Comparison of ENCODE assay signal across 17 cellular contexts in the genomic region with DNA sequence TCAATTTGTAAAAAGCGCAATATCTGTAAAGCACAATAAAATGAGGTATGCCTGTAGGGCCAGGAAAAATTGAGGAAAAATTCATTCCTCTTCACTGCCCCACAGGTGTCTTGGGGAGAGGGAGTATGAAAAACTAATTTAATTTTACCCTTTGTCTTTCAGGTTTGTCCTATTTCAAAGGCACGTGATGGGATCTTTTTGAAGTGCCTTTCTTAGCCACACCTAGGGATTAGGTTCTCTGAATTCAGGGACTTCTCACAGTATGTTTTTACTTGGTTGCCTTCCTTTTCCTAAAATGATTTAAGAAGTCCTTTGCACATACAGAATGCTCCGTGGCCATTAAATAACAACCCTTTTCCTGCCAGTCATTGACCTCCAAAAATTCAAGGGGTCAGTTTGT.
DNase-seq lines count a peak whose midpoint lies in the region; ATAC-seq and TF ChIP-seq lines count a peak whose summit lies in the region.
"Had no signal": no experiment of that assay in that cellular context is flagged by ENCODE, and none has a peak within 500 bp of the region (broad histone marks: within the 10 kb centered on the region; RNA-seq: fewer than 3 reads in every experiment).

No MANE protein-coding gene starts in this region.

- peak overlapping the region; percentile 68 for H3K27ac Mint-ChIP-seq in stimulated activated memory B cell treated with anti-CD40 and anti-IgM and Interleukin-4, amounts not matched to agents 10 μg/mL and 1 μg/mL and 100 μg/mL, for 72 hours

- TF ChIP-seq CTCF in cardiac muscle cell (IDR thresholded peaks at IDR 0.05; ENCODE audit: low read depth, low read length) = no peak
- no peak for TF ChIP-seq CTCF in right atrium auricular region (IDR thresholded peaks at IDR 0.05)
- no peak for TF ChIP-seq CTCF in adrenal gland (IDR thresholded peaks at IDR 0.05)
- no peak for TF ChIP-seq CTCF in upper lobe of left lung (IDR thresholded peaks at IDR 0.05)

- H2AFZ ChIP-seq in Karpas-422 (ENCODE audit: low read length) = no peak overlapping the region
- H2AFZ ChIP-seq: parathyroid adenoma had no signal

- peak overlapping the region; percentile 24; the same call in 1 of the 2 replicates for H3K9ac ChIP-seq in Karpas-422 (ENCODE audit: low read length)
- H3K9ac ChIP-seq: parathyroid adenoma had no signal

- H3K9me2 ChIP-seq in Karpas-422 (replicated peaks; ENCODE audit: insufficient read depth, low read length) = no peaks in the 10 kb centered on the region

- H3K4me2 ChIP-seq in Karpas-422 (ENCODE audit: low read depth, low read length, poor library complexity, severe bottlenecking) = peak overlapping the region; percentile 69

- H3K9me3 Mint-ChIP-seq in stimulated activated memory B cell treated with anti-CD40 and anti-IgM and Interleukin-4, amounts not matched to agents 10 μg/mL and 1 μg/mL and 100 μg/mL, for 72 hours = peaks cover 3% of the 10 kb centered on the region

- H3K9me3 ChIP-seq in cardiac muscle cell (ENCODE audit: low read depth) (no peaks in the 10 kb centered on the region), right atrium auricular region (peaks cover 0 to 9% of the 10 kb centered on the region in 2 donors), Karpas-422 (ENCODE audit: low read length) (no peaks in the 10 kb centered on the region; the same call in 1 of the 2 replicates), adrenal gland (replicated peaks in 1 of 3) (no peaks in the 10 kb centered on the region), upper lobe of left lung (peaks cover 0 to 9% (median 5%) of the 10 kb centered on the region in 4 donors)
- H3K9me3 ChIP-seq: Caco-2 had no signal

- 39 to 59% (median 53%) methylated on average over 3 of the region's 3 CpGs for WGBS in adrenal gland, 4 donors
- 56 to 57% methylated on average over 3 of the region's 3 CpGs for WGBS in upper lobe of left lung, 2 donors

- H3K4me3 ChIP-seq in cardiac muscle cell (no peak overlapping the region), right atrium auricular region (no peak overlapping the region), Karpas-422 (ENCODE audit: low read length) (no peak overlapping the region), adrenal gland (no peak overlapping the region), upper lobe of left lung (no peak overlapping the region)
- H3K4me3 ChIP-seq: colonic mucosa had no signal

- H3K79me2 ChIP-seq in Karpas-422 (ENCODE audit: low read length) = peaks cover 94% of the 10 kb centered on the region

- no peaks in the 10 kb centered on the region for H3K27me3 Mint-ChIP-seq in stimulated activated memory B cell treated with anti-CD40 and anti-IgM and Interleukin-4, amounts not matched to agents 10 μg/mL and 1 μg/mL and 100 μg/mL, for 72 hours

- no peak for TF ChIP-seq EP300 in upper lobe of left lung (IDR thresholded peaks at IDR 0.05)

- H4K20me1 ChIP-seq in Karpas-422 (ENCODE audit: insufficient read depth, low read depth, low read length) = no peaks in the 10 kb centered on the region

- H3K4me3 Mint-ChIP-seq in stimulated activated memory B cell treated with anti-CD40 and anti-IgM and Interleukin-4, amounts not matched to agents 10 μg/mL and 1 μg/mL and 100 μg/mL, for 72 hours = peak overlapping the region; percentile 13

- peaks cover 66% of the 10 kb centered on the region for H3K4me1 Mint-ChIP-seq in stimulated activated memory B cell treated with anti-CD40 and anti-IgM and Interleukin-4, amounts not matched to agents 10 μg/mL and 1 μg/mL and 100 μg/mL, for 72 hours

- DNase-seq in cardiac muscle cell (ENCODE audit: low read depth in 1 of 2, low spot score in 1 of 2) = no peak
- no peak for DNase-seq in right atrium auricular region (ENCODE audit: low spot score)
- DNase-seq in Karpas-422 = no peak
- no peak for DNase-seq in adrenal gland
- no peak for DNase-seq in NCI-H1694 treated with DMSO at 0.1 percent for 48 hours (lab: John Stamatoyannopoulos, UW)
- no peak for DNase-seq in upper lobe of left lung
- DNase-seq: activated gamma-delta T cell; Caco-2; colonic mucosa; foreskin melanocyte; NCI-H1105; stimulated activated CD4-positive, alpha-beta T cell treated with anti-CD3 and anti-CD28 coated beads, Interleukin-4, amount 100 ng/mL, for 1 hour; SW 1271 had no signal

- peaks cover 39% of the 10 kb centered on the region for H3K4me1 ChIP-seq in cardiac muscle cell (ENCODE audit: low read depth)
- peaks cover 0 to 58% of the 10 kb centered on the region in 2 donors for H3K4me1 ChIP-seq in right atrium auricular region
- peaks cover 56% of the 10 kb centered on the region for H3K4me1 ChIP-seq in Karpas-422 (ENCODE audit: low read length)
- H3K4me1 ChIP-seq in adrenal gland (replicated peaks in 1 of 2) = peaks cover 34 to 59% of the 10 kb centered on the region in 2 donors
- H3K4me1 ChIP-seq in upper lobe of left lung = peaks cover 52 to 61% (median 53%) of the 10 kb centered on the region in 4 donors

- no peaks in the 10 kb centered on the region for H3K27me3 ChIP-seq in cardiac muscle cell
- H3K27me3 ChIP-seq in right atrium auricular region = no peaks in the 10 kb centered on the region
- H3K27me3 ChIP-seq in Karpas-422 (ENCODE audit: low read length) = no peaks in the 10 kb centered on the region
- H3K27me3 ChIP-seq in adrenal gland = no peaks in the 10 kb centered on the region
- H3K27me3 ChIP-seq in upper lobe of left lung = no peaks in the 10 kb centered on the region
- H3K27me3 ChIP-seq: colonic mucosa had no signal

- H3K27ac ChIP-seq in cardiac muscle cell (peak overlapping the region; percentile 27), right atrium auricular region (peak overlapping the region in 1 of 2 donors; percentile 4), Karpas-422 (ENCODE audit: low read length) (peak overlapping the region; percentile 95), adrenal gland (peak overlapping the region in 3 of 5 donors; percentile 15 to 25 (median 18)), upper lobe of left lung (peak overlapping the region in 2 of 4 donors; percentile 9 to 45)
- H3K27ac ChIP-seq: colonic mucosa, HL-60, parathyroid adenoma had no signal

- ATAC-seq in stimulated activated memory B cell treated with anti-CD40 and anti-IgM and Interleukin-4, amounts not matched to agents 10 μg/mL and 1 μg/mL and 100 μg/mL, for 72 hours = no peak
- no peak for ATAC-seq in HG02973 (IDR thresholded peaks at IDR 0.05; ENCODE audit: unreplicated experiment)
- no peak for ATAC-seq in upper lobe of left lung (ENCODE audit: low FRiP score in 2 of 2)

- intact Hi-C loops in adrenal gland (cut with DNase I) = no loop called here

- TF ChIP-seq POLR2A in adrenal gland (IDR thresholded peaks at IDR 0.05) = no peak
- no peak for TF ChIP-seq POLR2A in upper lobe of left lung (IDR thresholded peaks at IDR 0.05)

- H3K36me3 ChIP-seq in cardiac muscle cell = no peaks in the 10 kb centered on the region
- H3K36me3 ChIP-seq in right atrium auricular region = no peaks in the 10 kb centered on the region
- peaks cover 14% of the 10 kb centered on the region for H3K36me3 ChIP-seq in Karpas-422 (ENCODE audit: insufficient read depth, low read length)
- no peaks in the 10 kb centered on the region for H3K36me3 ChIP-seq in adrenal gland (replicated peaks in 1 of 2)
- H3K36me3 ChIP-seq in upper lobe of left lung = peaks cover 0 to 6% (median 0%) of the 10 kb centered on the region in 4 donors
- H3K36me3 ChIP-seq: colonic mucosa had no signal

- H3K36me3 Mint-ChIP-seq in stimulated activated memory B cell treated with anti-CD40 and anti-IgM and Interleukin-4, amounts not matched to agents 10 μg/mL and 1 μg/mL and 100 μg/mL, for 72 hours = peaks cover 48% of the 10 kb centered on the region
